ENCODE assay signal across 8 cellular contexts in the genomic region with DNA sequence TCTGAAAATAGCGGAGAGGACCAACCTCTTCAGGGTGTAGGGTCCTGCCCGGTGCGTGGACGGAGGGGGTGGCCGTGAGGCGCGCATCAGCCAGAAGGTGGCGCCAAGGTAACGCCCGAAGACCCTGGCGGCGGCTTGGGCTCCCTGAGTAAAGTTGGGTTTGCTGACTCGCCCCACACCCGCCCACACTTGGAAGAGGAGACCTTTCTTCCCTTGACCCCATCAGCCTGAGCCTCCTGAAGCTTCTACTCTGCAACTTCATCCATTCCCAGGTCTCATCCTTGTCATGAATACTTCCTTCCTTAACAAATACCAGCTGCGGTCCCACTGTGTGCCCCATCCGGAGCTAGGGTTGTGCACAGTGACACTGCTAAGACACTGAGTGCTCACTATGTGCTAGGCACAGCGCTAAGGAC. TPM values are rescaled to one million over a fixed set of nuclear protein-coding genes. Genes with fewer than 3 reads are reported as not detected.
A peak's percentile ranks its signal among the peaks of the same experiment; 100 is the strongest.
DNase-seq lines count a peak whose midpoint lies in the region; ATAC-seq and TF ChIP-seq lines count a peak whose summit lies in the region.

No MANE protein-coding gene starts in this region.

- no peak for TF ChIP-seq POLR2A in breast epithelium (IDR thresholded peaks at IDR 0.05)

- no peaks in the 10 kb centered on the region for H3K9me3 Mint-ChIP-seq in WTC11

- no peaks in the 10 kb centered on the region for H3K36me3 Mint-ChIP-seq in WTC11

- H3K4me1 ChIP-seq in breast epithelium, result peaks cover 0 to 13% of the 10 kb centered on the region in 2 donors

- no peak overlapping the region for H3K4me3 ChIP-seq in BJ (ENCODE audit: low read depth, low read length)
- H3K4me3 ChIP-seq in breast epithelium, result peak overlapping the region in 1 of 3 donors; percentile 29

- intact Hi-C loops in breast epithelium (cut with DNase I; ENCODE audit: low total_unique reads), result no loop called here

- TF ChIP-seq CTCF in BJ (IDR thresholded peaks at IDR 0.05; ENCODE audit: insufficient read depth, low read depth, low read length) (peak; percentile 86), WTC11 (IDR thresholded peaks at IDR 0.05) (peak; percentile 78), breast epithelium (IDR thresholded peaks at IDR 0.05) (peak in 2 of 3 donors; percentile 77)

- POLR2A ChIA-PET in BJ (lab: Charles Lee) (no interaction called here), WTC11 (lab: Charles Lee) (no interaction called here)

- H3K27me3 Mint-ChIP-seq in WTC11 (ENCODE audit: low read depth), result peaks cover 17% of the 10 kb centered on the region

- no peaks in the 10 kb centered on the region for H3K9me3 ChIP-seq in breast epithelium

- no peak overlapping the region for H3K4me3 Mint-ChIP-seq in WTC11

- H3K27ac Mint-ChIP-seq in WTC11, result no peak overlapping the region

- DNase-seq in BJ (ENCODE audit: low read depth) (no peak), GOT3 (lab: John Stamatoyannopoulos, UW) (peak; percentile 25), NCI-H2171 treated with DMSO at 0.1 percent for 48 hours (lab: John Stamatoyannopoulos, UW) (peak; percentile 79), WTC11 (ENCODE audit: low spot score) (peak; percentile 86), breast epithelium (ENCODE audit: low spot score in 2 of 2) (peak; percentile 47 to 70), kidney glomerular epithelial cell (lab: John Stamatoyannopoulos, UW) (peak; percentile 42)
- DNase-seq in stimulated activated CD4-positive, alpha-beta T cell treated with anti-CD3 and anti-CD28 coated beads, Interleukin-1b, Interleukin-23, amount 100 ng/mL, for 48 hours, result peak; percentile 64

- H3K36me3 ChIP-seq in BJ (ENCODE audit: control insufficient read depth, insufficient read depth, low read length), result no peaks in the 10 kb centered on the region
- H3K36me3 ChIP-seq in breast epithelium, result no peaks in the 10 kb centered on the region

- H3K27me3 ChIP-seq in BJ (ENCODE audit: control insufficient read depth, insufficient read depth, low read length), result 0 out of 2 replicates have a peak, but pooled peaks cover 2% of the 10 kb centered on the region
- no peaks in the 10 kb centered on the region for H3K27me3 ChIP-seq in breast epithelium

- no peak overlapping the region for H3K27ac ChIP-seq in breast epithelium

- CTCF ChIA-PET in BJ (lab: Yijun Ruan, JAX), result interaction anchor here (0.6 to 5.2 kb wide), 18 partner anchors 9 to 352 kb away, joined by 3 to 31 read pairs (median 4); partner anchors contain the start of gene ELMO2
- CTCF ChIA-PET in WTC11 (lab: Charles Lee), result interaction anchor here (0.6 to 7.9 kb wide), 27 partner anchors 7 to 267 kb away, joined by 3 to 118 read pairs (median 4); partner anchors contain the start of gene SLC12A5

- H3K4me1 Mint-ChIP-seq in WTC11, result peaks cover 17% of the 10 kb centered on the region

- ATAC-seq in WTC11 (peak; percentile 83), HG03354 (IDR thresholded peaks at IDR 0.05; ENCODE audit: poor library complexity, severe bottlenecking, unreplicated experiment) (no peak)

TF ChIP-seq in WTC11, 78 proteins besides CTCF, POLR2A, EP300 and RAD21 (continues in another document):
- TF ChIP-seq SP1 (CRISPR knock-in tag; conservative IDR thresholded peaks at IDR 0.05) (no peak; the same call in 1 of the 2 replicates), PRDM15 (CRISPR knock-in tag; IDR thresholded peaks at IDR 0.05) (no peak), TEAD4 (CRISPR knock-in tag; IDR thresholded peaks at IDR 0.05) (no peak)
- TF ChIP-seq, protein P1, sequence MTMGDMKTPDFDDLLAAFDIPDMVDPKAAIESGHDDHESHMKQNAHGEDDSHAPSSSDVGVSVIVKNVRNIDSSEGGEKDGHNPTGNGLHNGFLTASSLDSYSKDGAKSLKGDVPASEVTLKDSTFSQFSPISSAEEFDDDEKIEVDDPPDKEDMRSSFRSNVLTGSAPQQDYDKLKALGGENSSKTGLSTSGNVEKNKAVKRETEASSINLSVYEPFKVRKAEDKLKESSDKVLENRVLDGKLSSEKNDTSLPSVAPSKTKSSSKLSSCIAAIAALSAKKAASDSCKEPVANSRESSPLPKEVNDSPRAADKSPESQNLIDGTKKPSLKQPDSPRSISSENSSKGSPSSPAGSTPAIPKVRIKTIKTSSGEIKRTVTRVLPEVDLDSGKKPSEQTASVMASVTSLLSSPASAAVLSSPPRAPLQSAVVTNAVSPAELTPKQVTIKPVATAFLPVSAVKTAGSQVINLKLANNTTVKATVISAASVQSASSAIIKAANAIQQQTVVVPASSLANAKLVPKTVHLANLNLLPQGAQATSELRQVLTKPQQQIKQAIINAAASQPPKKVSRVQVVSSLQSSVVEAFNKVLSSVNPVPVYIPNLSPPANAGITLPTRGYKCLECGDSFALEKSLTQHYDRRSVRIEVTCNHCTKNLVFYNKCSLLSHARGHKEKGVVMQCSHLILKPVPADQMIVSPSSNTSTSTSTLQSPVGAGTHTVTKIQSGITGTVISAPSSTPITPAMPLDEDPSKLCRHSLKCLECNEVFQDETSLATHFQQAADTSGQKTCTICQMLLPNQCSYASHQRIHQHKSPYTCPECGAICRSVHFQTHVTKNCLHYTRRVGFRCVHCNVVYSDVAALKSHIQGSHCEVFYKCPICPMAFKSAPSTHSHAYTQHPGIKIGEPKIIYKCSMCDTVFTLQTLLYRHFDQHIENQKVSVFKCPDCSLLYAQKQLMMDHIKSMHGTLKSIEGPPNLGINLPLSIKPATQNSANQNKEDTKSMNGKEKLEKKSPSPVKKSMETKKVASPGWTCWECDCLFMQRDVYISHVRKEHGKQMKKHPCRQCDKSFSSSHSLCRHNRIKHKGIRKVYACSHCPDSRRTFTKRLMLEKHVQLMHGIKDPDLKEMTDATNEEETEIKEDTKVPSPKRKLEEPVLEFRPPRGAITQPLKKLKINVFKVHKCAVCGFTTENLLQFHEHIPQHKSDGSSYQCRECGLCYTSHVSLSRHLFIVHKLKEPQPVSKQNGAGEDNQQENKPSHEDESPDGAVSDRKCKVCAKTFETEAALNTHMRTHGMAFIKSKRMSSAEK (CRISPR knock-in tag; IDR thresholded peaks at IDR 0.05; ENCODE audit: borderline replicate concordance), result no peak
- TF ChIP-seq, protein P2, sequence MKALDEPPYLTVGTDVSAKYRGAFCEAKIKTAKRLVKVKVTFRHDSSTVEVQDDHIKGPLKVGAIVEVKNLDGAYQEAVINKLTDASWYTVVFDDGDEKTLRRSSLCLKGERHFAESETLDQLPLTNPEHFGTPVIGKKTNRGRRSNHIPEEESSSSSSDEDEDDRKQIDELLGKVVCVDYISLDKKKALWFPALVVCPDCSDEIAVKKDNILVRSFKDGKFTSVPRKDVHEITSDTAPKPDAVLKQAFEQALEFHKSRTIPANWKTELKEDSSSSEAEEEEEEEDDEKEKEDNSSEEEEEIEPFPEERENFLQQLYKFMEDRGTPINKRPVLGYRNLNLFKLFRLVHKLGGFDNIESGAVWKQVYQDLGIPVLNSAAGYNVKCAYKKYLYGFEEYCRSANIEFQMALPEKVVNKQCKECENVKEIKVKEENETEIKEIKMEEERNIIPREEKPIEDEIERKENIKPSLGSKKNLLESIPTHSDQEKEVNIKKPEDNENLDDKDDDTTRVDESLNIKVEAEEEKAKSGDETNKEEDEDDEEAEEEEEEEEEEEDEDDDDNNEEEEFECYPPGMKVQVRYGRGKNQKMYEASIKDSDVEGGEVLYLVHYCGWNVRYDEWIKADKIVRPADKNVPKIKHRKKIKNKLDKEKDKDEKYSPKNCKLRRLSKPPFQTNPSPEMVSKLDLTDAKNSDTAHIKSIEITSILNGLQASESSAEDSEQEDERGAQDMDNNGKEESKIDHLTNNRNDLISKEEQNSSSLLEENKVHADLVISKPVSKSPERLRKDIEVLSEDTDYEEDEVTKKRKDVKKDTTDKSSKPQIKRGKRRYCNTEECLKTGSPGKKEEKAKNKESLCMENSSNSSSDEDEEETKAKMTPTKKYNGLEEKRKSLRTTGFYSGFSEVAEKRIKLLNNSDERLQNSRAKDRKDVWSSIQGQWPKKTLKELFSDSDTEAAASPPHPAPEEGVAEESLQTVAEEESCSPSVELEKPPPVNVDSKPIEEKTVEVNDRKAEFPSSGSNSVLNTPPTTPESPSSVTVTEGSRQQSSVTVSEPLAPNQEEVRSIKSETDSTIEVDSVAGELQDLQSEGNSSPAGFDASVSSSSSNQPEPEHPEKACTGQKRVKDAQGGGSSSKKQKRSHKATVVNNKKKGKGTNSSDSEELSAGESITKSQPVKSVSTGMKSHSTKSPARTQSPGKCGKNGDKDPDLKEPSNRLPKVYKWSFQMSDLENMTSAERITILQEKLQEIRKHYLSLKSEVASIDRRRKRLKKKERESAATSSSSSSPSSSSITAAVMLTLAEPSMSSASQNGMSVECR (CRISPR knock-in tag; IDR thresholded peaks at IDR 0.05; ENCODE audit: borderline replicate concordance), result no peak

RNA-seq across cellular contexts. Expression of gene CD40, which starts 14.6 kb away (rescaled TPM):
- 7.5 and 11.6 TPM in 2 replicates for polyA plus RNA-seq in BJ (2011; rRNA removed)
- 3.2 and 3.7 TPM in 2 replicates for polyA minus RNA-seq in BJ (2011; rRNA and poly(A)+ RNA removed)
- total RNA-seq in WTC11 (2021) (12.9 to 15.3 TPM (median 14.8 TPM) in 3 replicates), breast epithelium (10 to 100 TPM; 11.7 to 21.6 (median 17.0) TPM)

RNA-seq across cellular contexts. Expression of gene NCOA5, which starts 43.0 kb away (rescaled TPM):
- polyA plus RNA-seq in BJ (2011; rRNA removed), result 19.0 and 19.9 TPM in 2 replicates
- 13.9 and 19.9 TPM in 2 replicates for polyA minus RNA-seq in BJ (2011; rRNA and poly(A)+ RNA removed)
- 16.5 to 20.5 TPM (median 16.5 TPM) in 3 replicates for total RNA-seq in WTC11 (2021)
- total RNA-seq in breast epithelium, result 10 to 100 TPM; 30.1 to 59.7 (median 36.1) TPM
